Comparison of ENCODE assay signal across 15 cellular contexts in genomic region chr5:72410896-72411295, GRCh38.
A peak's percentile ranks its signal among the peaks of the same experiment; 100 is the strongest.
DNase-seq lines count a peak whose midpoint lies in the region; ATAC-seq and TF ChIP-seq lines count a peak whose summit lies in the region.
"Had no signal": no experiment of that assay in that cellular context is flagged by ENCODE, and none has a peak within 500 bp of the region (broad histone marks: within the 10 kb centered on the region; RNA-seq: fewer than 3 reads in every experiment).

No MANE protein-coding gene starts in this region.

- in situ Hi-C loops in brain microvascular endothelial cell (cut with HindIII; ENCODE audit: low pct_ligation_motif_present, low sequenced_read_pairs) = no loop called here

- H3K4me3 ChIP-seq in brain microvascular endothelial cell (ENCODE audit: low read depth, low read length) (no peak overlapping the region), fibroblast of villous mesenchyme (ENCODE audit: low read depth, low read length) (no peak overlapping the region), upper lobe of right lung (no peak overlapping the region), vagina (no peak overlapping the region), endodermal cell (ENCODE audit: low read length) (no peak overlapping the region)

- H3K27ac Mint-ChIP-seq in HFFc6 (peak overlapping the region; percentile 42; the same call in 1 of the 2 replicates), endodermal cell (no peak overlapping the region)
- H3K27ac Mint-ChIP-seq: H9, IgD-negative memory B cell had no signal

- no peaks in the 10 kb centered on the region for H3K4me1 ChIP-seq in upper lobe of right lung
- no peaks in the 10 kb centered on the region for H3K4me1 ChIP-seq in vagina
- peaks cover 4% of the 10 kb centered on the region for H3K4me1 ChIP-seq in endodermal cell (ENCODE audit: control insufficient read depth, insufficient read depth, low read length)

- no peaks in the 10 kb centered on the region; the same call in 1 of the 2 replicates for H3K27me3 Mint-ChIP-seq in HFFc6 (ENCODE audit: insufficient read depth)
- peaks cover 3% of the 10 kb centered on the region for H3K27me3 Mint-ChIP-seq in endodermal cell (ENCODE audit: insufficient read depth)

- DNase-seq in HFFc6 = peak; percentile 49
- peak; percentile 68 for DNase-seq in brain microvascular endothelial cell
- peak; percentile 48 for DNase-seq in fibroblast of villous mesenchyme (ENCODE audit: low read depth)
- no peak for DNase-seq in upper lobe of right lung
- DNase-seq in GDM1 (lab: John Stamatoyannopoulos, UW) = no peak
- no peak for DNase-seq in vagina (ENCODE audit: extremely low spot score in 2 of 2)
- DNase-seq in endodermal cell = no peak
- DNase-seq: C1 segment of cervical spinal cord, DMS 273 treated with DMSO at 0.1 percent for 48 hours, H9, NCI-H1436 treated with DMSO at 0.1 percent for 48 hours, NCI-H345, NCI-H69, PC-3 had no signal

- no peak for TF ChIP-seq POLR2A in vagina (IDR thresholded peaks at IDR 0.05)

- ATAC-seq in upper lobe of right lung = peak; percentile 44
- ATAC-seq: PC-3 had no signal

- H3K4me1 Mint-ChIP-seq in HFFc6 (ENCODE audit: low read depth) (peaks cover 12% of the 10 kb centered on the region), endodermal cell (no peaks in the 10 kb centered on the region)
- H3K4me1 Mint-ChIP-seq: IgD-negative memory B cell had no signal

- H3K27ac ChIP-seq in brain microvascular endothelial cell (peak overlapping the region; percentile 47), upper lobe of right lung (no peak overlapping the region), vagina (no peak overlapping the region), endodermal cell (ENCODE audit: low read depth, low read length) (no peak overlapping the region)

- no peak overlapping the region for H3K9ac ChIP-seq in endodermal cell (ENCODE audit: extremely low read depth, low read length, poor library complexity, severe bottlenecking)

- H3K36me3 Mint-ChIP-seq in HFFc6 (ENCODE audit: low read depth) = no peaks in the 10 kb centered on the region
- H3K36me3 Mint-ChIP-seq in endodermal cell (ENCODE audit: low read depth) = no peaks in the 10 kb centered on the region
- H3K36me3 Mint-ChIP-seq: IgD-negative memory B cell had no signal

- WGBS in endodermal cell (ENCODE audit: insufficient coverage in 1 of 2, insufficient read length in 1 of 2), 2 experiments = 88 to 100% methylated on average over 1 to 2 of the region's 4 CpGs

- intact Hi-C loops in upper lobe of right lung (cut with DNase I) (no loop called here), vagina (cut with DNase I) (loop anchor here (2.0 kb wide), 1 partner anchor 76 kb away; no protein-coding TSS in a partner anchor)

- H3K9me3 Mint-ChIP-seq in HFFc6 (no peaks in the 10 kb centered on the region), endodermal cell (no peaks in the 10 kb centered on the region)
- H3K9me3 Mint-ChIP-seq: H9, IgD-negative memory B cell had no signal

- TF ChIP-seq CTCF in HFFc6 (IDR thresholded peaks at IDR 0.05) = no peak
- no peak for TF ChIP-seq CTCF in brain microvascular endothelial cell (IDR thresholded peaks at IDR 0.05; ENCODE audit: low read depth, low read length, missing control alignments)
- no peak for TF ChIP-seq CTCF in fibroblast of villous mesenchyme (IDR thresholded peaks at IDR 0.05; ENCODE audit: insufficient read depth, low read depth, low read length)
- TF ChIP-seq CTCF in upper lobe of right lung (IDR thresholded peaks at IDR 0.05) = no peak
- no peak for TF ChIP-seq CTCF in vagina (IDR thresholded peaks at IDR 0.05)
- no peak for TF ChIP-seq CTCF in endodermal cell (conservative IDR thresholded peaks at IDR 0.05)

- H3K9me3 ChIP-seq in upper lobe of right lung (no peaks in the 10 kb centered on the region), vagina (no peaks in the 10 kb centered on the region), endodermal cell (ENCODE audit: control insufficient read depth, low read length) (no peaks in the 10 kb centered on the region)

- H3K4me3 Mint-ChIP-seq in HFFc6 (no peak overlapping the region), endodermal cell (no peak overlapping the region)
- H3K4me3 Mint-ChIP-seq: H9, IgD-negative memory B cell had no signal

- H3K36me3 ChIP-seq in brain microvascular endothelial cell (replicated peaks) (no peaks in the 10 kb centered on the region), upper lobe of right lung (no peaks in the 10 kb centered on the region), vagina (no peaks in the 10 kb centered on the region), endodermal cell (ENCODE audit: control insufficient read depth, insufficient read depth, low read length) (no peaks in the 10 kb centered on the region)

- H3K27me3 ChIP-seq in brain microvascular endothelial cell (replicated peaks) (no peaks in the 10 kb centered on the region), upper lobe of right lung (no peaks in the 10 kb centered on the region), vagina (no peaks in the 10 kb centered on the region), endodermal cell (ENCODE audit: control insufficient read depth, insufficient read depth, low read length, poor library complexity, severe bottlenecking) (no peaks in the 10 kb centered on the region)

Comparison
In these comparisons a context has a peak if more than half of its experiments do, and no peak if none do; other contexts are left out.
1. DNase-seq: peak in HFFc6 (single experiment), brain microvascular endothelial cell (single experiment) and fibroblast of villous mesenchyme (single experiment); none in upper lobe of right lung (single experiment), GDM1 (single experiment), vagina (0 of 2) and endodermal cell (single experiment).